Comparison of ENCODE assay signal across 8 cellular contexts in genomic region chr21:17610862-17611261, GRCh38. TPM values are rescaled to one million over a fixed set of nuclear protein-coding genes. Genes with fewer than 3 reads are reported as not detected.
A peak's percentile ranks its signal among the peaks of the same experiment; 100 is the strongest.
DNase-seq lines count a peak whose midpoint lies in the region; FAIRE-seq and TF ChIP-seq lines count a peak whose summit lies in the region.

No MANE protein-coding gene starts in this region.

- H3K23ac ChIP-seq in H1 (ENCODE audit: insufficient read length): no peak overlapping the region

- H3K4me1 Mint-ChIP-seq in nephron progenitor cell: peaks cover 25% of the 10 kb centered on the region

- peak overlapping the region; percentile 73 to 78 for H3K4me2 ChIP-seq in H1 (ENCODE audit: insufficient read depth in 1 of 2, low read depth in 2 of 2, low read length in 2 of 2)

- H3K36me3 Mint-ChIP-seq in nephron progenitor cell (ENCODE audit: low read depth): peaks cover 36% of the 10 kb centered on the region

- no peaks in the 10 kb centered on the region for H3K9me3 ChIP-seq in ES-I3 (ENCODE audit: control insufficient read depth, insufficient read depth, low read length)
- H3K9me3 ChIP-seq in H1 (ENCODE audit: insufficient read depth in 2 of 2, low read depth in 1 of 2, low read length in 1 of 2): no peaks in the 10 kb centered on the region

- H4K5ac ChIP-seq in H1 (ENCODE audit: insufficient read length, low read depth, low read length): no peak overlapping the region

- H3K27me3 Mint-ChIP-seq in nephron progenitor cell (ENCODE audit: low read depth, poor library complexity): peaks cover 5% of the 10 kb centered on the region

- H2BK20ac ChIP-seq in H1 (ENCODE audit: low read length): no peak overlapping the region

- no peak overlapping the region for H4K8ac ChIP-seq in H1 (ENCODE audit: extremely low read depth, insufficient read depth, low read length)

- FAIRE-seq in H1 (lab: Jason Lieb, UNC): no peak

- H3K79me1 ChIP-seq in H1 (ENCODE audit: low read depth, low read length): no peaks in the 10 kb centered on the region

- no peak overlapping the region for H2BK120ac ChIP-seq in H1 (replicated peaks; ENCODE audit: low read depth, low read length)

- H2BK12ac ChIP-seq in H1 (ENCODE audit: low read depth, low read length): no peak overlapping the region

- POLR2A ChIA-PET in H1 (lab: Charles Lee; ENCODE audit: partially characterized antibody): interaction anchor here (0.9 to 1.1 kb wide), 2 partner anchors 12 to 96 kb away, joined by 3 read pairs; no protein-coding TSS in a partner anchor

- no peak overlapping the region for H2AFZ ChIP-seq in H1 (ENCODE audit: low read length)

- no peak for TF ChIP-seq POLR2A in H1 (IDR thresholded peaks at IDR 0.05; ENCODE audit: control extremely low read depth in 1 of 2, low read depth in 2 of 2, low read length in 2 of 2)

- DNase-seq in RPMI8226 (peak; percentile 35), H1 (ENCODE audit: low read depth in 1 of 2, low spot score in 2 of 2) (no peak), nephron progenitor cell (peak; percentile 9), NCI-H446 (lab: John Stamatoyannopoulos, UW) (no peak), GOT3 (lab: John Stamatoyannopoulos, UW) (no peak), iPS-NIHi7 (ENCODE audit: extremely low spot score) (no peak), SHP77 treated with DMSO at 0.1 percent for 48 hours (lab: John Stamatoyannopoulos, UW) (no peak)

- peaks cover 0 to 8% (median 5%) of the 10 kb centered on the region in 4 experiments; a peak in 3 of 7 replicates for H3K27me3 ChIP-seq in H1 (replicated peaks in 1 of 4; ENCODE audit: control insufficient read depth in 3 of 4, extremely low read depth in 1 of 4, insufficient read depth in 3 of 4, low read length in 3 of 4)

- H3K4ac ChIP-seq in H1 (replicated peaks; ENCODE audit: insufficient read length, low read depth, low read length): no peak overlapping the region

- TF ChIP-seq EP300 in H1 (IDR thresholded peaks at IDR 0.05; ENCODE audit: borderline replicate concordance in 1 of 2, low read depth in 2 of 2, low read length in 2 of 2): no peak

- H3K79me2 ChIP-seq in H1 (ENCODE audit: control insufficient read depth in 1 of 2, insufficient read depth in 2 of 2, low read length in 2 of 2): peaks cover 10 to 62% of the 10 kb centered on the region in 2 experiments

- CTCF ChIA-PET in H1 (lab: Charles Lee; ENCODE audit: partially characterized antibody): interaction anchor here (1.0 kb wide), 1 partner anchor 313 kb away, joined by 3 read pairs; no protein-coding TSS in a partner anchor

- no peak overlapping the region for H2BK15ac ChIP-seq in H1 (ENCODE audit: low read length)

- H3K27ac Mint-ChIP-seq in nephron progenitor cell: peak overlapping the region; percentile 85

- no peak overlapping the region for H2BK5ac ChIP-seq in H1 (ENCODE audit: low read depth, low read length)

- H3K4me3 ChIP-seq in H1 (ENCODE audit: extremely low read depth in 1 of 4, insufficient read depth in 2 of 4, low read depth in 3 of 4, low read length in 4 of 4): peak overlapping the region in 2 of 4 experiments; percentile 73 to 79; a peak in 3 of 8 replicates

- H3K56ac ChIP-seq in H1 (replicated peaks; ENCODE audit: insufficient read length, low read depth, low read length): no peak overlapping the region

- H3K9ac ChIP-seq in ES-I3 (ENCODE audit: low read depth, low read length): peak overlapping the region; percentile 97; the same call in 1 of the 2 replicates
- H3K9ac ChIP-seq in H1 (replicated peaks in 1 of 4; ENCODE audit: extremely low read depth in 1 of 4, low read depth in 3 of 4, low read length in 3 of 4): peak overlapping the region in 2 of 4 experiments; percentile 37 to 70; a peak in 3 of 7 replicates

- 78% methylated on average over 9 of the region's 9 CpGs; no CpG with 5 or more reads in 1 of the 2 experiments for WGBS in H1 (ENCODE audit: extremely low coverage in 1 of 2, insufficient coverage in 1 of 2, insufficient read length in 1 of 2, insufficient replicate concordance in 2 of 2, low coverage in 1 of 2, low lambda C conversion rate in 2 of 2, missing lambda C conversion rate in 1 of 2), 2 experiments

- H3K36me3 ChIP-seq in ES-I3 (ENCODE audit: insufficient read depth, low read length) (peaks cover 4% of the 10 kb centered on the region), H1 (ENCODE audit: control insufficient read depth in 2 of 4, insufficient read depth in 4 of 4, low read length in 3 of 4) (peaks cover 2 to 30% (median 14%) of the 10 kb centered on the region in 4 experiments; a peak in 5 of 8 replicates)

- no peak for TF ChIP-seq RAD21 in H1 (IDR thresholded peaks at IDR 0.05 in 1 of 2, conservative IDR thresholded peaks at IDR 0.05 in 1 of 2; ENCODE audit: low read depth in 2 of 2, low read length in 2 of 2)

- peaks cover 7% of the 10 kb centered on the region; the same call in 1 of the 2 replicates for H3K23me2 ChIP-seq in H1 (ENCODE audit: low read depth, low read length)

- no peak overlapping the region for H3K27ac ChIP-seq in H1 (ENCODE audit: low read depth, low read length)

- H3K18ac ChIP-seq in H1 (ENCODE audit: extremely low read depth, low read length): no peak overlapping the region

- H3K4me1 ChIP-seq in ES-I3 (ENCODE audit: insufficient read depth, low read length) (no peaks in the 10 kb centered on the region), H1 (replicated peaks in 1 of 4; ENCODE audit: control insufficient read depth in 3 of 4, insufficient read depth in 4 of 4, low read length in 3 of 4) (peaks cover 0 to 8% (median 1%) of the 10 kb centered on the region in 4 experiments; a peak in 1 of 7 replicates)

- no peak overlapping the region for H4K91ac ChIP-seq in H1 (replicated peaks; ENCODE audit: insufficient read length, low read length)

- no peak for TF ChIP-seq CTCF in H1 (IDR thresholded peaks at IDR 0.05; ENCODE audit: control extremely low read depth in 1 of 3, insufficient read depth in 1 of 3, low read depth in 1 of 3, low read length in 3 of 3)
- no peak for TF ChIP-seq CTCF in nephron progenitor cell (IDR thresholded peaks at IDR 0.05)

- H3K14ac ChIP-seq in H1 (ENCODE audit: insufficient read length): no peak overlapping the region

- H2AK5ac ChIP-seq in H1 (ENCODE audit: low read depth, low read length): no peak overlapping the region

- H3K9me3 Mint-ChIP-seq in nephron progenitor cell: no peaks in the 10 kb centered on the region

- peaks cover 3 to 4% of the 10 kb centered on the region in 2 experiments for H4K20me1 ChIP-seq in H1 (replicated peaks in 1 of 2; ENCODE audit: control insufficient read depth in 1 of 2, insufficient read depth in 2 of 2, low read length in 2 of 2)

- peak overlapping the region; percentile 89 for H3K4me3 Mint-ChIP-seq in nephron progenitor cell

TF ChIP-seq in H1, 55 proteins besides CTCF, POLR2A, EP300 and RAD21 (continues in another document):
- TF ChIP-seq EZH2 (IDR thresholded peaks at IDR 0.05; ENCODE audit: low read depth, low read length, severe bottlenecking) (no peak), ZNF274 (IDR thresholded peaks at IDR 0.05; ENCODE audit: borderline replicate concordance, extremely low read depth, low read length) (no peak), TEAD4 (IDR thresholded peaks at IDR 0.05; ENCODE audit: low read depth, low read length) (no peak), SRF (IDR thresholded peaks at IDR 0.05; ENCODE audit: low read depth, low read length) (no peak), CBX5 (IDR thresholded peaks at IDR 0.05; ENCODE audit: low read depth, low read length) (no peak), YY1 (IDR thresholded peaks at IDR 0.05; ENCODE audit: low read depth, low read length) (no peak), ATF3 (IDR thresholded peaks at IDR 0.05; ENCODE audit: insufficient read depth, low read depth, low read length) (no peak), TAF7 (optimal IDR thresholded peaks at IDR 0.05; ENCODE audit: borderline replicate concordance, low read depth, low read length) (no peak), PHF8 (conservative IDR thresholded peaks at IDR 0.05; ENCODE audit: low read depth, low read length) (no peak), SUZ12 (IDR thresholded peaks at IDR 0.05; ENCODE audit: low read length) (no peak)
- TF ChIP-seq, protein P1, sequence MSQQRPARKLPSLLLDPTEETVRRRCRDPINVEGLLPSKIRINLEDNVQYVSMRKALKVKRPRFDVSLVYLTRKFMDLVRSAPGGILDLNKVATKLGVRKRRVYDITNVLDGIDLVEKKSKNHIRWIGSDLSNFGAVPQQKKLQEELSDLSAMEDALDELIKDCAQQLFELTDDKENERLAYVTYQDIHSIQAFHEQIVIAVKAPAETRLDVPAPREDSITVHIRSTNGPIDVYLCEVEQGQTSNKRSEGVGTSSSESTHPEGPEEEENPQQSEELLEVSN (IDR thresholded peaks at IDR 0.05): no peak

RNA-seq across cellular contexts. Expression of gene BTG3, which starts 1.8 kb away (rescaled TPM):
- 21.6 and 25.9 TPM in 2 replicates for total RNA-seq in H1 (2021; fragmentation: NEBNext Ultra II Directional; extraction: Animal tissue kit (Norgen Biotek cat#: 25700))
- polyA plus RNA-seq in H1 (2011; rRNA removed): 7.6 and 13.6 TPM in 2 replicates
- 15.9 TPM for polyA plus RNA-seq in H1 (2011; cell fraction: cytosol; rRNA removed)
- polyA plus RNA-seq in H1 (2011; cell fraction: nucleus; rRNA removed): 6.0 TPM
- 15.1 to 21.7 TPM (median 16.0 TPM) in 4 replicates for polyA plus RNA-seq in H1 (2012, experiment 1 of 2)
- 4.5 TPM for polyA plus RNA-seq in H1 (2012, experiment 2 of 2)
- 23.3 TPM for polyA plus RNA-seq in H1 (2013, experiment 1 of 2)
- polyA plus RNA-seq in H1 (2013, experiment 2 of 2): 25.1 TPM
- 9.7 and 10.2 TPM in 2 replicates for polyA minus RNA-seq in H1 (2011; rRNA and poly(A)+ RNA removed)
- polyA minus RNA-seq in H1 (2011; cell fraction: cytosol; rRNA and poly(A)+ RNA removed): 19.7 TPM
- polyA minus RNA-seq in H1 (2011; cell fraction: nucleus; rRNA and poly(A)+ RNA removed): 36.6 TPM

Comparison
In these comparisons a context has a peak if more than half of its experiments do, and no peak if none do; other contexts are left out.
1. DNase-seq: peak in RPMI8226 (single experiment) and nephron progenitor cell (single experiment); none in H1 (0 of 2), NCI-H446 (0 of 2), GOT3 (single experiment), iPS-NIHi7 (single experiment) and SHP77 treated with DMSO at 0.1 percent for 48 hours (single experiment).